ENCODE assay signal across 1 cellular context in the genomic region with DNA sequence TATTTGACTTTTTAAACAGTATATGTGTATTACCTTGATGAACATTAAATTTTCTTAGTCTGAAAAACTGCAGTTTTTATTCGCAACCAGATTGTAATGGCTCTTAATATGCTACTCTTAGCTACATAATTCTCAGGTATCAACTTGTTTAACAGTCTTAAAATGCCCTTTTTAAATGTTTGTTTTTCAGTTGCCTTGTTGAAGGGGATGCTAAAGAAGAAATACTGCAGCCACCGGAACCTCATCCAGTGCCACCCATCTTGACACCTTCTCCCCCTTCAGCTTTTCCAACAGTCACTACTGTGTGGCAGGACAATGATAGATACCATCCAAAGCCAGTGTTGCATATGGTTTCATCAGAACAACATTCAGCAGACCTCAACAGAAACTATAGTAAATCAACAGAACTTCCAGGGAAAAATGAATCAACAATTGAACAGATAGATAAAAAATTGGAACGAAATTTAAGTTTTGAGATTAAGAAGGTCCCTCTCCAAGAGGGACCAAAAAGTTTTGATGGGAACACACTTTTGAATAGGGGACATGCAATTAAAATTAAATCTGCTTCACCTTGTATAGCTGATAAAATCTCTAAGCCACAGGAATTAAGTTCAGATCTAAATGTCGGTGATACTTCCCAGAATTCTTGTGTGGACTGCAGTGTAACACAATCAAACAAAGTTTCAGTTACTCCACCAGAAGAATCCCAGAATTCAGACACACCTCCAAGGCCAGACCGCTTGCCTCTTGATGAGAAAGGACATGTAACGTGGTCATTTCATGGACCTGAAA.
TF ChIP-seq lines count a peak whose summit lies in the region.

No MANE protein-coding gene starts in this region.

TF ChIP-seq in IMR-90, 13 proteins besides CTCF, POLR2A, EP300 and RAD21 (continued from another document):
- TF ChIP-seq ELK1 (IDR thresholded peaks at IDR 0.05; ENCODE audit: borderline replicate concordance, low read depth, low read length), result no peak
- TF ChIP-seq, protein P1, sequence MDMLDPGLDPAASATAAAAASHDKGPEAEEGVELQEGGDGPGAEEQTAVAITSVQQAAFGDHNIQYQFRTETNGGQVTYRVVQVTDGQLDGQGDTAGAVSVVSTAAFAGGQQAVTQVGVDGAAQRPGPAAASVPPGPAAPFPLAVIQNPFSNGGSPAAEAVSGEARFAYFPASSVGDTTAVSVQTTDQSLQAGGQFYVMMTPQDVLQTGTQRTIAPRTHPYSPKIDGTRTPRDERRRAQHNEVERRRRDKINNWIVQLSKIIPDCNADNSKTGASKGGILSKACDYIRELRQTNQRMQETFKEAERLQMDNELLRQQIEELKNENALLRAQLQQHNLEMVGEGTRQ (IDR thresholded peaks at IDR 0.05; ENCODE audit: low read depth, low read length), result no peak
- TF ChIP-seq MAZ (IDR thresholded peaks at IDR 0.05; ENCODE audit: borderline replicate concordance, low read depth, low read length), result no peak
- no peak for TF ChIP-seq FOS (IDR thresholded peaks at IDR 0.05; ENCODE audit: low read depth, low read length)
TF ChIP-seq in IMR-90: peak in this region for 0.
